ENCODE assay signal across 1 cellular context in the genomic region with DNA sequence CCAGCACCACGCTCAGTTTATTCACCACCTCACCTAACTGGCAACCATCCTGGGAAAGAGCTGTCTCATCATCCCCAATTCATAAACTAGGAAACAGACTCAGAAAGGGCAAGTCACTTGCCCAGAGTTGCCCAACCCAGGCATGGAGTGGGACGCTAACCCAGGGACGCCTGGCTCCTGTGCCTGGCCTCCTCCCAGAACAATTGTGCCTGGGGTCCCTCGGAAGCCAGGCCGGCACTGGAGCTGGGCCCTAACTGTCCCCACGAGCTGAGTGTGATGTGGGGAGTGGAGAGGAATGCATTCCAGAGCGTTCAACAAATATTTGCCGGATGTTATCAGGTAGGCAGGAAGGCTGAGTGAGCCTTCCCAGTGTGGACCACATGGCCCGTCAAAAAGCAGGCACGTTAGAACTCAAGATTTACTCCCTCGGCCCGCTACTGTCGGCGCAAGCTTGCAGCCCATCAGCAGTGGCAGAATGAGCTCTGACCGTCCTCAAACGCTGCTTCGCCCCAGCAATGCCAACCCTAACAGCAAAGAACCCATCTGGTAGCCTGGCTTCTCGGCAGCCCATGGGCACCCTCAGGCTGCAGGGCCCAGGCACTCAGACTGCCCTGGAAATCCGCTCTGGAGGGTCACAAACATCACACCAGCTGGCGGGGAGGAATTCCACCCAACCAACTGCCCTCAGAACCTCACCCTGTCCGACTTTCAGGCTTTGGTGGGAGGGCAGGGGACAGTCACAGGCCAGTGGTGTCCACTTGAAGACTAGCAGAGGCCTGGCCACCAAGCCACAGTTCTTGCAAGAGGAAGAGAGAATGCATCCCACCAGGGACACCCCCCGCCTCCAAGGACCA.
TF ChIP-seq lines count a peak whose summit lies in the region.

No MANE protein-coding gene starts in this region.

TF ChIP-seq in HepG2, 621 proteins besides CTCF, POLR2A, EP300 and RAD21 (continued from another document and continues in another):
- TF ChIP-seq, protein P1, sequence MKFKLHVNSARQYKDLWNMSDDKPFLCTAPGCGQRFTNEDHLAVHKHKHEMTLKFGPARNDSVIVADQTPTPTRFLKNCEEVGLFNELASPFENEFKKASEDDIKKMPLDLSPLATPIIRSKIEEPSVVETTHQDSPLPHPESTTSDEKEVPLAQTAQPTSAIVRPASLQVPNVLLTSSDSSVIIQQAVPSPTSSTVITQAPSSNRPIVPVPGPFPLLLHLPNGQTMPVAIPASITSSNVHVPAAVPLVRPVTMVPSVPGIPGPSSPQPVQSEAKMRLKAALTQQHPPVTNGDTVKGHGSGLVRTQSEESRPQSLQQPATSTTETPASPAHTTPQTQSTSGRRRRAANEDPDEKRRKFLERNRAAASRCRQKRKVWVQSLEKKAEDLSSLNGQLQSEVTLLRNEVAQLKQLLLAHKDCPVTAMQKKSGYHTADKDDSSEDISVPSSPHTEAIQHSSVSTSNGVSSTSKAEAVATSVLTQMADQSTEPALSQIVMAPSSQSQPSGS (CRISPR knock-in tag; IDR thresholded peaks at IDR 0.05), result peak; percentile 36; the same call in 1 of the 2 replicates
- TF ChIP-seq, protein P2, sequence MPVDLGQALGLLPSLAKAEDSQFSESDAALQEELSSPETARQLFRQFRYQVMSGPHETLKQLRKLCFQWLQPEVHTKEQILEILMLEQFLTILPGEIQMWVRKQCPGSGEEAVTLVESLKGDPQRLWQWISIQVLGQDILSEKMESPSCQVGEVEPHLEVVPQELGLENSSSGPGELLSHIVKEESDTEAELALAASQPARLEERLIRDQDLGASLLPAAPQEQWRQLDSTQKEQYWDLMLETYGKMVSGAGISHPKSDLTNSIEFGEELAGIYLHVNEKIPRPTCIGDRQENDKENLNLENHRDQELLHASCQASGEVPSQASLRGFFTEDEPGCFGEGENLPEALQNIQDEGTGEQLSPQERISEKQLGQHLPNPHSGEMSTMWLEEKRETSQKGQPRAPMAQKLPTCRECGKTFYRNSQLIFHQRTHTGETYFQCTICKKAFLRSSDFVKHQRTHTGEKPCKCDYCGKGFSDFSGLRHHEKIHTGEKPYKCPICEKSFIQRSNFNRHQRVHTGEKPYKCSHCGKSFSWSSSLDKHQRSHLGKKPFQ (CRISPR knock-in tag; IDR thresholded peaks at IDR 0.05; ENCODE audit: insufficient replicate concordance), result peak; percentile 22
- TF ChIP-seq, protein P3, sequence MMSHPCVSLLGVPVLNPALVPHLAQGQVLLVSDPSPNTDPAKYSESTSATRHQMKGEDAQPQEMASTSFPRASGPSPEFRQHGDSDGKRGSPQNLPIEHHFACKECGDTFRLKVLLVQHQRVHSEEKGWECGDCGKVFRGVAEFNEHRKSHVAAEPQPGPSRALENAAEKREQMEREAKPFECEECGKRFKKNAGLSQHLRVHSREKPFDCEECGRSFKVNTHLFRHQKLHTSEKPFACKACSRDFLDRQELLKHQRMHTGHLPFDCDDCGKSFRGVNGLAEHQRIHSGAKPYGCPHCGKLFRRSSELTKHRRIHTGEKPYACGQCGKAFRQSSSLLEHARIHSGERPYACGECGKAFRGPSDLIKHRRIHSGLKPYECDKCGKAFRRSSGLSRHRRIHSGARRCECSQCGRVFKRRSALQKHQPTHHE (CRISPR knock-in tag; IDR thresholded peaks at IDR 0.05; ENCODE audit: borderline replicate concordance), result no peak
- TF ChIP-seq ZNF782 (CRISPR knock-in tag; IDR thresholded peaks at IDR 0.05; ENCODE audit: borderline replicate concordance) (no peak), GPN1 (CRISPR knock-in tag; IDR thresholded peaks at IDR 0.05; ENCODE audit: borderline replicate concordance) (no peak), DR1 (CRISPR knock-in tag; IDR thresholded peaks at IDR 0.05) (no peak), ATF1 (CRISPR knock-in tag; IDR thresholded peaks at IDR 0.05) (no peak), RCOR2 (CRISPR knock-in tag; IDR thresholded peaks at IDR 0.05) (peak; percentile 60), PHF20 (CRISPR knock-in tag; IDR thresholded peaks at IDR 0.05) (0 out of 2 replicates have a peak, but pooled peaks have one; percentile 23), ZNF768 (CRISPR knock-in tag; IDR thresholded peaks at IDR 0.05) (peak; percentile 17), ZNF230 (CRISPR knock-in tag; IDR thresholded peaks at IDR 0.05) (peak; percentile 64; the same call in 1 of the 2 replicates), ZNF350 (CRISPR knock-in tag; IDR thresholded peaks at IDR 0.05; ENCODE audit: borderline replicate concordance, low read depth) (peak; percentile 44; the same call in 1 of the 2 replicates), ZFYVE20 (CRISPR knock-in tag; IDR thresholded peaks at IDR 0.05; ENCODE audit: borderline replicate concordance, low read depth) (no peak), SIX4 (CRISPR knock-in tag; IDR thresholded peaks at IDR 0.05) (peak; percentile 53), FLYWCH1 (CRISPR knock-in tag; IDR thresholded peaks at IDR 0.05) (no peak)
- TF ChIP-seq, protein P4, sequence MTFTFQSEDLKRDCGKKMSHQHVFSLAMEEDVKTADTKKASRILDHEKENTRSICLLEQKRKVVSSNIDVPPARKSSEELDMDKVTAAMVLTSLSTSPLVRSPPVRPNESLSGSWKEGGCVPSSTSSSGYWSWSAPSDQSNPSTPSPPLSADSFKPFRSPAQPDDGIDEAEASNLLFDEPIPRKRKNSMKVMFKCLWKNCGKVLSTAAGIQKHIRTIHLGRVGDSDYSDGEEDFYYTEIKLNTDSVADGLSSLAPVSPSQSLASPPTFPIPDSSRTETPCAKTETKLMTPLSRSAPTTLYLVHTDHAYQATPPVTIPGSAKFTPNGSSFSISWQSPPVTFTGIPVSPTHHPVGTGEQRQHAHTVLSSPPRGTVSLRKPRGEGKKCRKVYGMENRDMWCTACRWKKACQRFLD (CRISPR knock-in tag; IDR thresholded peaks at IDR 0.05; ENCODE audit: borderline replicate concordance), result 0 out of 2 replicates have a peak, but pooled peaks have one; percentile 39
- TF ChIP-seq, protein P5, sequence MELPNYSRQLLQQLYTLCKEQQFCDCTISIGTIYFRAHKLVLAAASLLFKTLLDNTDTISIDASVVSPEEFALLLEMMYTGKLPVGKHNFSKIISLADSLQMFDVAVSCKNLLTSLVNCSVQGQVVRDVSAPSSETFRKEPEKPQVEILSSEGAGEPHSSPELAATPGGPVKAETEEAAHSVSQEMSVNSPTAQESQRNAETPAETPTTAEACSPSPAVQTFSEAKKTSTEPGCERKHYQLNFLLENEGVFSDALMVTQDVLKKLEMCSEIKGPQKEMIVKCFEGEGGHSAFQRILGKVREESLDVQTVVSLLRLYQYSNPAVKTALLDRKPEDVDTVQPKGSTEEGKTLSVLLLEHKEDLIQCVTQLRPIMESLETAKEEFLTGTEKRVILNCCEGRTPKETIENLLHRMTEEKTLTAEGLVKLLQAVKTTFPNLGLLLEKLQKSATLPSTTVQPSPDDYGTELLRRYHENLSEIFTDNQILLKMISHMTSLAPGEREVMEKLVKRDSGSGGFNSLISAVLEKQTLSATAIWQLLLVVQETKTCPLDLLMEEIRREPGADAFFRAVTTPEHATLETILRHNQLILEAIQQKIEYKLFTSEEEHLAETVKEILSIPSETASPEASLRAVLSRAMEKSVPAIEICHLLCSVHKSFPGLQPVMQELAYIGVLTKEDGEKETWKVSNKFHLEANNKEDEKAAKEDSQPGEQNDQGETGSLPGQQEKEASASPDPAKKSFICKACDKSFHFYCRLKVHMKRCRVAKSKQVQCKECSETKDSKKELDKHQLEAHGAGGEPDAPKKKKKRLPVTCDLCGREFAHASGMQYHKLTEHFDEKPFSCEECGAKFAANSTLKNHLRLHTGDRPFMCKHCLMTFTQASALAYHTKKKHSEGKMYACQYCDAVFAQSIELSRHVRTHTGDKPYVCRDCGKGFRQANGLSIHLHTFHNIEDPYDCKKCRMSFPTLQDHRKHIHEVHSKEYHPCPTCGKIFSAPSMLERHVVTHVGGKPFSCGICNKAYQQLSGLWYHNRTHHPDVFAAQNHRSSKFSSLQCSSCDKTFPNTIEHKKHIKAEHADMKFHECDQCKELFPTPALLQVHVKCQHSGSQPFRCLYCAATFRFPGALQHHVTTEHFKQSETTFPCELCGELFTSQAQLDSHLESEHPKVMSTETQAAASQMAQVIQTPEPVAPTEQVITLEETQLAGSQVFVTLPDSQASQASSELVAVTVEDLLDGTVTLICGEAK (IDR thresholded peaks at IDR 0.05), result no peak
- TF ChIP-seq, protein P5 (CRISPR knock-in tag; IDR thresholded peaks at IDR 0.05), result no peak
- TF ChIP-seq, protein P6, sequence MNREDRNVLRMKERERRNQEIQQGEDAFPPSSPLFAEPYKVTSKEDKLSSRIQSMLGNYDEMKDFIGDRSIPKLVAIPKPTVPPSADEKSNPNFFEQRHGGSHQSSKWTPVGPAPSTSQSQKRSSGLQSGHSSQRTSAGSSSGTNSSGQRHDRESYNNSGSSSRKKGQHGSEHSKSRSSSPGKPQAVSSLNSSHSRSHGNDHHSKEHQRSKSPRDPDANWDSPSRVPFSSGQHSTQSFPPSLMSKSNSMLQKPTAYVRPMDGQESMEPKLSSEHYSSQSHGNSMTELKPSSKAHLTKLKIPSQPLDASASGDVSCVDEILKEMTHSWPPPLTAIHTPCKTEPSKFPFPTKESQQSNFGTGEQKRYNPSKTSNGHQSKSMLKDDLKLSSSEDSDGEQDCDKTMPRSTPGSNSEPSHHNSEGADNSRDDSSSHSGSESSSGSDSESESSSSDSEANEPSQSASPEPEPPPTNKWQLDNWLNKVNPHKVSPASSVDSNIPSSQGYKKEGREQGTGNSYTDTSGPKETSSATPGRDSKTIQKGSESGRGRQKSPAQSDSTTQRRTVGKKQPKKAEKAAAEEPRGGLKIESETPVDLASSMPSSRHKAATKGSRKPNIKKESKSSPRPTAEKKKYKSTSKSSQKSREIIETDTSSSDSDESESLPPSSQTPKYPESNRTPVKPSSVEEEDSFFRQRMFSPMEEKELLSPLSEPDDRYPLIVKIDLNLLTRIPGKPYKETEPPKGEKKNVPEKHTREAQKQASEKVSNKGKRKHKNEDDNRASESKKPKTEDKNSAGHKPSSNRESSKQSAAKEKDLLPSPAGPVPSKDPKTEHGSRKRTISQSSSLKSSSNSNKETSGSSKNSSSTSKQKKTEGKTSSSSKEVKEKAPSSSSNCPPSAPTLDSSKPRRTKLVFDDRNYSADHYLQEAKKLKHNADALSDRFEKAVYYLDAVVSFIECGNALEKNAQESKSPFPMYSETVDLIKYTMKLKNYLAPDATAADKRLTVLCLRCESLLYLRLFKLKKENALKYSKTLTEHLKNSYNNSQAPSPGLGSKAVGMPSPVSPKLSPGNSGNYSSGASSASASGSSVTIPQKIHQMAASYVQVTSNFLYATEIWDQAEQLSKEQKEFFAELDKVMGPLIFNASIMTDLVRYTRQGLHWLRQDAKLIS (CRISPR knock-in tag; IDR thresholded peaks at IDR 0.05), result 0 out of 2 replicates have a peak, but pooled peaks have one; percentile 23
- TF ChIP-seq, protein P7, sequence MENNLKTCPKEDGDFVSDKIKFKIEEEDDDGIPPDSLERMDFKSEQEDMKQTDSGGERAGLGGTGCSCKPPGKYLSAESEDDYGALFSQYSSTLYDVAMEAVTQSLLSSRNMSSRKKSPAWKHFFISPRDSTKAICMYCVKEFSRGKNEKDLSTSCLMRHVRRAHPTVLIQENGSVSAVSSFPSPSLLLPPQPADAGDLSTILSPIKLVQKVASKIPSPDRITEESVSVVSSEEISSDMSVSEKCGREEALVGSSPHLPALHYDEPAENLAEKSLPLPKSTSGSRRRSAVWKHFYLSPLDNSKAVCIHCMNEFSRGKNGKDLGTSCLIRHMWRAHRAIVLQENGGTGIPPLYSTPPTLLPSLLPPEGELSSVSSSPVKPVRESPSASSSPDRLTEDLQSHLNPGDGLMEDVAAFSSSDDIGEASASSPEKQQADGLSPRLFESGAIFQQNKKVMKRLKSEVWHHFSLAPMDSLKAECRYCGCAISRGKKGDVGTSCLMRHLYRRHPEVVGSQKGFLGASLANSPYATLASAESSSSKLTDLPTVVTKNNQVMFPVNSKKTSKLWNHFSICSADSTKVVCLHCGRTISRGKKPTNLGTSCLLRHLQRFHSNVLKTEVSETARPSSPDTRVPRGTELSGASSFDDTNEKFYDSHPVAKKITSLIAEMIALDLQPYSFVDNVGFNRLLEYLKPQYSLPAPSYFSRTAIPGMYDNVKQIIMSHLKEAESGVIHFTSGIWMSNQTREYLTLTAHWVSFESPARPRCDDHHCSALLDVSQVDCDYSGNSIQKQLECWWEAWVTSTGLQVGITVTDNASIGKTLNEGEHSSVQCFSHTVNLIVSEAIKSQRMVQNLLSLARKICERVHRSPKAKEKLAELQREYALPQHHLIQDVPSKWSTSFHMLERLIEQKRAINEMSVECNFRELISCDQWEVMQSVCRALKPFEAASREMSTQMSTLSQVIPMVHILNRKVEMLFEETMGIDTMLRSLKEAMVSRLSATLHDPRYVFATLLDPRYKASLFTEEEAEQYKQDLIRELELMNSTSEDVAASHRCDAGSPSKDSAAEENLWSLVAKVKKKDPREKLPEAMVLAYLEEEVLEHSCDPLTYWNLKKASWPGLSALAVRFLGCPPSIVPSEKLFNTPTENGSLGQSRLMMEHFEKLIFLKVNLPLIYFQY (CRISPR knock-in tag; IDR thresholded peaks at IDR 0.05; ENCODE audit: borderline replicate concordance), result peak; percentile 79
- TF ChIP-seq, protein P8, sequence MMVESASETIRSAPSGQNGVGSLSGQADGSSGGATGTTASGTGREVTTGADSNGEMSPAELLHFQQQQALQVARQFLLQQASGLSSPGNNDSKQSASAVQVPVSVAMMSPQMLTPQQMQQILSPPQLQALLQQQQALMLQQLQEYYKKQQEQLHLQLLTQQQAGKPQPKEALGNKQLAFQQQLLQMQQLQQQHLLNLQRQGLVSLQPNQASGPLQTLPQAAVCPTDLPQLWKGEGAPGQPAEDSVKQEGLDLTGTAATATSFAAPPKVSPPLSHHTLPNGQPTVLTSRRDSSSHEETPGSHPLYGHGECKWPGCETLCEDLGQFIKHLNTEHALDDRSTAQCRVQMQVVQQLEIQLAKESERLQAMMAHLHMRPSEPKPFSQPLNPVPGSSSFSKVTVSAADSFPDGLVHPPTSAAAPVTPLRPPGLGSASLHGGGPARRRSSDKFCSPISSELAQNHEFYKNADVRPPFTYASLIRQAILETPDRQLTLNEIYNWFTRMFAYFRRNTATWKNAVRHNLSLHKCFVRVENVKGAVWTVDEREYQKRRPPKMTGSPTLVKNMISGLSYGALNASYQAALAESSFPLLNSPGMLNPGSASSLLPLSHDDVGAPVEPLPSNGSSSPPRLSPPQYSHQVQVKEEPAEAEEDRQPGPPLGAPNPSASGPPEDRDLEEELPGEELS (CRISPR knock-in tag; IDR thresholded peaks at IDR 0.05), result peak; percentile 91
